Comparison of ENCODE assay signal across 8 cellular contexts in the genomic region with DNA sequence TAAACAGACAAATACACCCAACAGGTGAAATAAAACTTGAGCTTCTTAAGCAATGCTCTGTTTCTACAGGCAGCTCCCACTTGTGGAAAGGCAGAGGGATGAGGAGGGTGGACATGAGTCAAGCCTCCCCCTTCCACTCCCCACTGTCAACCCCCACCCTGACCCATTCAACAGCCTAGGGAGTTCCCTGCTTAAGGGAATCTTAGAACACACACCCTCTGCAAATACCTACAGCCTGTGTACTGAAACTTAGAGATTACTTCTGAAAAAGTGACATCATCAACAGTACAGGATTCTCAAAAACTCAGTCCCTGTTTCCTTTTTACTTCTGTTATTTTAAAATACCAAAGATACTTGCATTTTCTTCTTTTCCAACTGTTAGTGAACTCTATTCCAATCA.
DNase-seq lines count a peak whose midpoint lies in the region; ATAC-seq, FAIRE-seq and TF ChIP-seq lines count a peak whose summit lies in the region.

No MANE protein-coding gene starts in this region.

- no peaks in the 10 kb centered on the region for H3K4me1 Mint-ChIP-seq in activated T-helper 1 cell treated with anti-CD3 and anti-CD28 coated beads, Interleukin-12 subunit alpha, Interleukin-12 subunit beta, Interleukin-2, Interleukin-4 antibody, amounts not matched to agents 30 ng/mL and 10 ng/mL and 1 ng/mL, durations not matched to agents 14 hours and 24 hours and 36 hours (ENCODE audit: low read depth)

- no peak for TF ChIP-seq CTCF in uterus (IDR thresholded peaks at IDR 0.05)

- no peak overlapping the region for H3K27ac ChIP-seq in uterus

- DNase-seq in AG08396 (ENCODE audit: low spot score) = peak; percentile 37
- DNase-seq in HK-2 (ENCODE audit: unreplicated experiment) = peak; percentile 58
- peak; percentile 2 for DNase-seq in fibroblast of gingiva (ENCODE audit: low read depth)
- no peak for DNase-seq in GM12891 (ENCODE audit: insufficient read length, low spot score)
- DNase-seq in NK-92 (lab: John Stamatoyannopoulos, UW; ENCODE audit: unreplicated experiment) = no peak
- no peak for DNase-seq in uterus
- no peak for DNase-seq in activated T-helper 1 cell treated with anti-CD3 and anti-CD28 coated beads, Interleukin-12 subunit alpha, Interleukin-12 subunit beta, Interleukin-2, Interleukin-4 antibody, amounts not matched to agents 30 ng/mL and 10 ng/mL and 1 ng/mL, durations not matched to agents 14 hours and 24 hours and 36 hours (ENCODE audit: low spot score)

- no peak overlapping the region for H3K4me3 ChIP-seq in uterus

- no peaks in the 10 kb centered on the region for H3K27me3 ChIP-seq in uterus

- H3K27ac Mint-ChIP-seq in activated T-helper 1 cell treated with anti-CD3 and anti-CD28 coated beads, Interleukin-12 subunit alpha, Interleukin-12 subunit beta, Interleukin-2, Interleukin-4 antibody, amounts not matched to agents 30 ng/mL and 10 ng/mL and 1 ng/mL, durations not matched to agents 14 hours and 24 hours and 36 hours = no peak overlapping the region

- H3K4me1 ChIP-seq in uterus = no peaks in the 10 kb centered on the region

- H3K36me3 Mint-ChIP-seq in activated T-helper 1 cell treated with anti-CD3 and anti-CD28 coated beads, Interleukin-12 subunit alpha, Interleukin-12 subunit beta, Interleukin-2, Interleukin-4 antibody, amounts not matched to agents 30 ng/mL and 10 ng/mL and 1 ng/mL, durations not matched to agents 14 hours and 24 hours and 36 hours (ENCODE audit: low read depth) = no peaks in the 10 kb centered on the region

- no peaks in the 10 kb centered on the region for H3K27me3 Mint-ChIP-seq in activated T-helper 1 cell treated with anti-CD3 and anti-CD28 coated beads, Interleukin-12 subunit alpha, Interleukin-12 subunit beta, Interleukin-2, Interleukin-4 antibody, amounts not matched to agents 30 ng/mL and 10 ng/mL and 1 ng/mL, durations not matched to agents 14 hours and 24 hours and 36 hours (ENCODE audit: insufficient read depth)

- FAIRE-seq in GM12891 (lab: Jason Lieb, UNC) = no peak

- ATAC-seq in GM21515 (IDR thresholded peaks at IDR 0.05; ENCODE audit: unreplicated experiment) = peak; percentile 73

- no peak for TF ChIP-seq POLR2A in GM12891 (IDR thresholded peaks at IDR 0.05; ENCODE audit: low read depth, low read length)
- no peak for TF ChIP-seq POLR2A in uterus (IDR thresholded peaks at IDR 0.05)

- no peaks in the 10 kb centered on the region for H3K9me3 ChIP-seq in uterus

- intact Hi-C loops in uterus (cut with DNase I; ENCODE audit: low total_unique reads) = no loop called here
- intact Hi-C loops in activated T-helper 1 cell treated with anti-CD3 and anti-CD28 coated beads, Interleukin-12 subunit alpha, Interleukin-12 subunit beta, Interleukin-2, Interleukin-4 antibody, amounts not matched to agents 30 ng/mL and 10 ng/mL and 1 ng/mL, durations not matched to agents 14 hours and 24 hours and 36 hours (cut with micrococcal nuclease) = no loop called here

- no peak overlapping the region for H3K4me3 Mint-ChIP-seq in activated T-helper 1 cell treated with anti-CD3 and anti-CD28 coated beads, Interleukin-12 subunit alpha, Interleukin-12 subunit beta, Interleukin-2, Interleukin-4 antibody, amounts not matched to agents 30 ng/mL and 10 ng/mL and 1 ng/mL, durations not matched to agents 14 hours and 24 hours and 36 hours

- H3K9me3 Mint-ChIP-seq in activated T-helper 1 cell treated with anti-CD3 and anti-CD28 coated beads, Interleukin-12 subunit alpha, Interleukin-12 subunit beta, Interleukin-2, Interleukin-4 antibody, amounts not matched to agents 30 ng/mL and 10 ng/mL and 1 ng/mL, durations not matched to agents 14 hours and 24 hours and 36 hours = no peaks in the 10 kb centered on the region

- no peaks in the 10 kb centered on the region for H3K36me3 ChIP-seq in uterus

TF ChIP-seq in GM12891, 5 proteins besides CTCF, POLR2A, EP300 and RAD21:
- no peak for TF ChIP-seq POLR2AphosphoS5 (IDR thresholded peaks at IDR 0.05; ENCODE audit: low read depth, low read length)
- TF ChIP-seq PAX5 (IDR thresholded peaks at IDR 0.05; ENCODE audit: insufficient read depth, low read length, severe bottlenecking) = no peak
- no peak for TF ChIP-seq POU2F2 (IDR thresholded peaks at IDR 0.05; ENCODE audit: low read depth, low read length)
- TF ChIP-seq SPI1 (IDR thresholded peaks at IDR 0.05; ENCODE audit: low read depth, low read length) = no peak
- no peak for TF ChIP-seq TAF1 (IDR thresholded peaks at IDR 0.05; ENCODE audit: low read depth, low read length)

Comparison
In these comparisons a context has a peak if more than half of its experiments do, and no peak if none do; other contexts are left out.
1. DNase-seq: peak in AG08396 (single experiment), HK-2 (single experiment) and fibroblast of gingiva (single experiment); none in GM12891 (single experiment), NK-92 (single experiment), uterus (0 of 2) and activated T-helper 1 cell treated with anti-CD3 and anti-CD28 coated beads, Interleukin-12 subunit alpha, Interleukin-12 subunit beta, Interleukin-2, Interleukin-4 antibody, amounts not matched to agents 30 ng/mL and 10 ng/mL and 1 ng/mL, durations not matched to agents 14 hours and 24 hours and 36 hours (single experiment).